2 cellular contexts compared by ENCODE assay signal in the genomic region with DNA sequence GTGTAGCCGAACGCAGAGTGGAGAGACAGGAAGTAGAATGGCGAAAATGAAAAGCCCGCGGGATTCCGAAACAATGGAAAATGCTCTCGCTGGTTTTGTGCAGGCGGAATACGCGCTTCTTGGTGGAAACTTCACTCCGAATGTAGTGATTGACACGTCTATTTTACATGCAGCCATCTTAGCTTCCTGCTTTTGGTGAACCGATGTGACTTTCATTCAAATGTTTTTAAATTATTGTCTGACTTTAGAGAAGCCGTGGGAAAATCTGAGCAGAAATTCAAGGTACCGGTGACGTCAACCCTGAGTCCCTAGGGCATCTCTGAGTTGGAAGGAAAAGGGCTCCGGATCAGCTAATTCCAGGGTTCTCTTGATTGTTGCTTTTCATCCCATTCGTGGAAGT.
TF ChIP-seq lines count a peak whose summit lies in the region.

No MANE protein-coding gene starts in this region.

TF ChIP-seq in A549, 52 proteins besides CTCF, POLR2A, EP300 and RAD21 (continued from another document):
- TF ChIP-seq, protein P1, sequence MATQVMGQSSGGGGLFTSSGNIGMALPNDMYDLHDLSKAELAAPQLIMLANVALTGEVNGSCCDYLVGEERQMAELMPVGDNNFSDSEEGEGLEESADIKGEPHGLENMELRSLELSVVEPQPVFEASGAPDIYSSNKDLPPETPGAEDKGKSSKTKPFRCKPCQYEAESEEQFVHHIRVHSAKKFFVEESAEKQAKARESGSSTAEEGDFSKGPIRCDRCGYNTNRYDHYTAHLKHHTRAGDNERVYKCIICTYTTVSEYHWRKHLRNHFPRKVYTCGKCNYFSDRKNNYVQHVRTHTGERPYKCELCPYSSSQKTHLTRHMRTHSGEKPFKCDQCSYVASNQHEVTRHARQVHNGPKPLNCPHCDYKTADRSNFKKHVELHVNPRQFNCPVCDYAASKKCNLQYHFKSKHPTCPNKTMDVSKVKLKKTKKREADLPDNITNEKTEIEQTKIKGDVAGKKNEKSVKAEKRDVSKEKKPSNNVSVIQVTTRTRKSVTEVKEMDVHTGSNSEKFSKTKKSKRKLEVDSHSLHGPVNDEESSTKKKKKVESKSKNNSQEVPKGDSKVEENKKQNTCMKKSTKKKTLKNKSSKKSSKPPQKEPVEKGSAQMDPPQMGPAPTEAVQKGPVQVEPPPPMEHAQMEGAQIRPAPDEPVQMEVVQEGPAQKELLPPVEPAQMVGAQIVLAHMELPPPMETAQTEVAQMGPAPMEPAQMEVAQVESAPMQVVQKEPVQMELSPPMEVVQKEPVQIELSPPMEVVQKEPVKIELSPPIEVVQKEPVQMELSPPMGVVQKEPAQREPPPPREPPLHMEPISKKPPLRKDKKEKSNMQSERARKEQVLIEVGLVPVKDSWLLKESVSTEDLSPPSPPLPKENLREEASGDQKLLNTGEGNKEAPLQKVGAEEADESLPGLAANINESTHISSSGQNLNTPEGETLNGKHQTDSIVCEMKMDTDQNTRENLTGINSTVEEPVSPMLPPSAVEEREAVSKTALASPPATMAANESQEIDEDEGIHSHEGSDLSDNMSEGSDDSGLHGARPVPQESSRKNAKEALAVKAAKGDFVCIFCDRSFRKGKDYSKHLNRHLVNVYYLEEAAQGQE (IDR thresholded peaks at IDR 0.05): no peak
- TF ChIP-seq FOXS1 (CRISPR knock-in tag; IDR thresholded peaks at IDR 0.05): no peak
- TF ChIP-seq HOXB5 (CRISPR knock-in tag; IDR thresholded peaks at IDR 0.05): no peak
- no peak for TF ChIP-seq ZNF302 (CRISPR knock-in tag; IDR thresholded peaks at IDR 0.05)
- no peak for TF ChIP-seq RNF2 (IDR thresholded peaks at IDR 0.05; ENCODE audit: borderline replicate concordance, low read depth)
- TF ChIP-seq, protein P2, sequence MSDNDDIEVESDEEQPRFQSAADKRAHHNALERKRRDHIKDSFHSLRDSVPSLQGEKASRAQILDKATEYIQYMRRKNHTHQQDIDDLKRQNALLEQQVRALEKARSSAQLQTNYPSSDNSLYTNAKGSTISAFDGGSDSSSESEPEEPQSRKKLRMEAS (IDR thresholded peaks at IDR 0.05): no peak
- no peak for TF ChIP-seq GATA3 (IDR thresholded peaks at IDR 0.05; ENCODE audit: borderline replicate concordance)
- TF ChIP-seq SMC3 (IDR thresholded peaks at IDR 0.05): no peak
- TF ChIP-seq JUN (IDR thresholded peaks at IDR 0.05): no peak
- no peak for TF ChIP-seq MYC (IDR thresholded peaks at IDR 0.05; ENCODE audit: borderline replicate concordance, low read length)
- TF ChIP-seq, protein P3, sequence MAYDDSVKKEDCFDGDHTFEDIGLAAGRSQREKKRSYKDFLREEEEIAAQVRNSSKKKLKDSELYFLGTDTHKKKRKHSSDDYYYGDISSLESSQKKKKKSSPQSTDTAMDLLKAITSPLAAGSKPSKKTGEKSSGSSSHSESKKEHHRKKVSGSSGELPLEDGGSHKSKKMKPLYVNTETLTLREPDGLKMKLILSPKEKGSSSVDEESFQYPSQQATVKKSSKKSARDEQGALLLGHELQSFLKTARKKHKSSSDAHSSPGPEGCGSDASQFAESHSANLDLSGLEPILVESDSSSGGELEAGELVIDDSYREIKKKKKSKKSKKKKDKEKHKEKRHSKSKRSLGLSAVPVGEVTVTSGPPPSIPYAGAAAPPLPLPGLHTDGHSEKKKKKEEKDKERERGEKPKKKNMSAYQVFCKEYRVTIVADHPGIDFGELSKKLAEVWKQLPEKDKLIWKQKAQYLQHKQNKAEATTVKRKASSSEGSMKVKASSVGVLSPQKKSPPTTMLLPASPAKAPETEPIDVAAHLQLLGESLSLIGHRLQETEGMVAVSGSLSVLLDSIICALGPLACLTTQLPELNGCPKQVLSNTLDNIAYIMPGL (CRISPR knock-in tag; IDR thresholded peaks at IDR 0.05; ENCODE audit: borderline replicate concordance): no peak
- TF ChIP-seq, protein P4, sequence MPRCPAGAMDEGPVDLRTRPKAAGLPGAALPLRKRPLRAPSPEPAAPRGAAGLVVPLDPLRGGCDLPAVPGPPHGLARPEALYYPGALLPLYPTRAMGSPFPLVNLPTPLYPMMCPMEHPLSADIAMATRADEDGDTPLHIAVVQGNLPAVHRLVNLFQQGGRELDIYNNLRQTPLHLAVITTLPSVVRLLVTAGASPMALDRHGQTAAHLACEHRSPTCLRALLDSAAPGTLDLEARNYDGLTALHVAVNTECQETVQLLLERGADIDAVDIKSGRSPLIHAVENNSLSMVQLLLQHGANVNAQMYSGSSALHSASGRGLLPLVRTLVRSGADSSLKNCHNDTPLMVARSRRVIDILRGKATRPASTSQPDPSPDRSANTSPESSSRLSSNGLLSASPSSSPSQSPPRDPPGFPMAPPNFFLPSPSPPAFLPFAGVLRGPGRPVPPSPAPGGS (IDR thresholded peaks at IDR 0.05): no peak
- TF ChIP-seq NPAS2 (CRISPR knock-in tag; IDR thresholded peaks at IDR 0.05; ENCODE audit: borderline replicate concordance): no peak
- TF ChIP-seq, protein P5, sequence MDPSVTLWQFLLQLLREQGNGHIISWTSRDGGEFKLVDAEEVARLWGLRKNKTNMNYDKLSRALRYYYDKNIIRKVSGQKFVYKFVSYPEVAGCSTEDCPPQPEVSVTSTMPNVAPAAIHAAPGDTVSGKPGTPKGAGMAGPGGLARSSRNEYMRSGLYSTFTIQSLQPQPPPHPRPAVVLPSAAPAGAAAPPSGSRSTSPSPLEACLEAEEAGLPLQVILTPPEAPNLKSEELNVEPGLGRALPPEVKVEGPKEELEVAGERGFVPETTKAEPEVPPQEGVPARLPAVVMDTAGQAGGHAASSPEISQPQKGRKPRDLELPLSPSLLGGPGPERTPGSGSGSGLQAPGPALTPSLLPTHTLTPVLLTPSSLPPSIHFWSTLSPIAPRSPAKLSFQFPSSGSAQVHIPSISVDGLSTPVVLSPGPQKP (IDR thresholded peaks at IDR 0.05; ENCODE audit: low read depth, low read length): no peak
- no peak for TF ChIP-seq JUNB (IDR thresholded peaks at IDR 0.05)
TF ChIP-seq in A549: peak in this region for 0.

TF ChIP-seq in GM23338, 12 proteins besides CTCF, POLR2A, EP300 and RAD21 (continued from another document):
- TF ChIP-seq, protein P6, sequence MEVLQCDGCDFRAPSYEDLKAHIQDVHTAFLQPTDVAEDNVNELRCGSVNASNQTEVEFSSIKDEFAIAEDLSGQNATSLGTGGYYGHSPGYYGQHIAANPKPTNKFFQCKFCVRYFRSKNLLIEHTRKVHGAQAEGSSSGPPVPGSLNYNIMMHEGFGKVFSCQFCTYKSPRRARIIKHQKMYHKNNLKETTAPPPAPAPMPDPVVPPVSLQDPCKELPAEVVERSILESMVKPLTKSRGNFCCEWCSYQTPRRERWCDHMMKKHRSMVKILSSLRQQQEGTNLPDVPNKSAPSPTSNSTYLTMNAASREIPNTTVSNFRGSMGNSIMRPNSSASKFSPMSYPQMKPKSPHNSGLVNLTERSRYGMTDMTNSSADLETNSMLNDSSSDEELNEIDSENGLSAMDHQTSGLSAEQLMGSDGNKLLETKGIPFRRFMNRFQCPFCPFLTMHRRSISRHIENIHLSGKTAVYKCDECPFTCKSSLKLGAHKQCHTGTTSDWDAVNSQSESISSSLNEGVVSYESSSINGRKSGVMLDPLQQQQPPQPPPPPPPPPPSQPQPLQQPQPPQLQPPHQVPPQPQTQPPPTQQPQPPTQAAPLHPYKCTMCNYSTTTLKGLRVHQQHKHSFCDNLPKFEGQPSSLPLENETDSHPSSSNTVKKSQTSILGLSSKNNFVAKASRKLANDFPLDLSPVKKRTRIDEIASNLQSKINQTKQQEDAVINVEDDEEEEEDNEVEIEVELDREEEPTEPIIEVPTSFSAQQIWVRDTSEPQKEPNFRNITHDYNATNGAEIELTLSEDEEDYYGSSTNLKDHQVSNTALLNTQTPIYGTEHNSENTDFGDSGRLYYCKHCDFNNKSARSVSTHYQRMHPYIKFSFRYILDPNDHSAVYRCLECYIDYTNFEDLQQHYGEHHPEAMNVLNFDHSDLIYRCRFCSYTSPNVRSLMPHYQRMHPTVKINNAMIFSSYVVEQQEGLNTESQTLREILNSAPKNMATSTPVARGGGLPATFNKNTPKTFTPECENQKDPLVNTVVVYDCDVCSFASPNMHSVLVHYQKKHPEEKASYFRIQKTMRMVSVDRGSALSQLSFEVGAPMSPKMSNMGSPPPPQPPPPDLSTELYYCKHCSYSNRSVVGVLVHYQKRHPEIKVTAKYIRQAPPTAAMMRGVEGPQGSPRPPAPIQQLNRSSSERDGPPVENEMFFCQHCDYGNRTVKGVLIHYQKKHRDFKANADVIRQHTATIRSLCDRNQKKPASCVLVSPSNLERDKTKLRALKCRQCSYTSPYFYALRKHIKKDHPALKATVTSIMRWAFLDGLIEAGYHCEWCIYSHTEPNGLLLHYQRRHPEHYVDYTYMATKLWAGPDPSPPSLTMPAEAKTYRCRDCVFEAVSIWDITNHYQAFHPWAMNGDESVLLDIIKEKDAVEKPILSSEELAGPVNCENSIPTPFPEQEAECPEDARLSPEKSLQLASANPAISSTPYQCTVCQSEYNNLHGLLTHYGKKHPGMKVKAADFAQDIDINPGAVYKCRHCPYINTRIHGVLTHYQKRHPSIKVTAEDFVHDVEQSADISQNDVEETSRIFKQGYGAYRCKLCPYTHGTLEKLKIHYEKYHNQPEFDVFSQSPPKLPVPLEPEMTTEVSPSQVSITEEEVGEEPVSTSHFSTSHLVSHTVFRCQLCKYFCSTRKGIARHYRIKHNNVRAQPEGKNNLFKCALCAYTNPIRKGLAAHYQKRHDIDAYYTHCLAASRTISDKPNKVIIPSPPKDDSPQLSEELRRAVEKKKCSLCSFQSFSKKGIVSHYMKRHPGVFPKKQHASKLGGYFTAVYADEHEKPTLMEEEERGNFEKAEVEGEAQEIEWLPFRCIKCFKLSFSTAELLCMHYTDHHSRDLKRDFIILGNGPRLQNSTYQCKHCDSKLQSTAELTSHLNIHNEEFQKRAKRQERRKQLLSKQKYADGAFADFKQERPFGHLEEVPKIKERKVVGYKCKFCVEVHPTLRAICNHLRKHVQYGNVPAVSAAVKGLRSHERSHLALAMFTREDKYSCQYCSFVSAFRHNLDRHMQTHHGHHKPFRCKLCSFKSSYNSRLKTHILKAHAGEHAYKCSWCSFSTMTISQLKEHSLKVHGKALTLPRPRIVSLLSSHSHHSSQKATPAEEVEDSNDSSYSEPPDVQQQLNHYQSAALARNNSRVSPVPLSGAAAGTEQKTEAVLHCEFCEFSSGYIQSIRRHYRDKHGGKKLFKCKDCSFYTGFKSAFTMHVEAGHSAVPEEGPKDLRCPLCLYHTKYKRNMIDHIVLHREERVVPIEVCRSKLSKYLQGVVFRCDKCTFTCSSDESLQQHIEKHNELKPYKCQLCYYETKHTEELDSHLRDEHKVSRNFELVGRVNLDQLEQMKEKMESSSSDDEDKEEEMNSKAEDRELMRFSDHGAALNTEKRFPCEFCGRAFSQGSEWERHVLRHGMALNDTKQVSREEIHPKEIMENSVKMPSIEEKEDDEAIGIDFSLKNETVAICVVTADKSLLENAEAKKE (CRISPR knock-in tag; IDR thresholded peaks at IDR 0.05): no peak
- 0 out of 2 replicates have a peak, but pooled peaks have one; percentile 29 for TF ChIP-seq CREB1 (CRISPR knock-in tag; IDR thresholded peaks at IDR 0.05; ENCODE audit: low read depth)
TF ChIP-seq in GM23338: peak in this region for 1.
